ENCODE assay signal across 7 cellular contexts in genomic region chrX:24498975-24499374, GRCh38. TPM values are rescaled to one million over a fixed set of nuclear protein-coding genes. Genes with fewer than 3 reads are reported as not detected.
DNase-seq lines count a peak whose midpoint lies in the region; ATAC-seq and TF ChIP-seq lines count a peak whose summit lies in the region.

No MANE protein-coding gene starts in this region.

- H3K27me3 ChIP-seq in stomach = no peaks in the 10 kb centered on the region

- TF ChIP-seq POLR2A in stomach (IDR thresholded peaks at IDR 0.05) = no peak

- TF ChIP-seq CTCF in fibroblast of mammary gland (conservative IDR thresholded peaks at IDR 0.05; ENCODE audit: control insufficient read depth, insufficient read depth, low read depth, low read length) = peak; percentile 56
- peak in 5 of 7 experiments; percentile 25 to 71 (median 53) for TF ChIP-seq CTCF in stomach (IDR thresholded peaks at IDR 0.05)

- 15 to 35% (median 28%) methylated on average over 2 of the region's 2 CpGs for WGBS in stomach, 5 donors

- intact Hi-C loops in stomach (cut with DNase I; ENCODE audit: low total_unique reads) = no loop called here

- DNase-seq in GM03348 (ENCODE audit: low spot score) = peak; percentile 3
- DNase-seq in RPMI8226 = peak; percentile 49
- peak; percentile 22 for DNase-seq in fibroblast of mammary gland (ENCODE audit: low read depth)
- DNase-seq in stomach = no peak
- DNase-seq in NCI-H524 (lab: John Stamatoyannopoulos, UW) = no peak

- H3K36me3 ChIP-seq in stomach = peaks cover 0 to 5% (median 0%) of the 10 kb centered on the region in 4 donors

- no peaks in the 10 kb centered on the region for H3K9me3 ChIP-seq in stomach

- H3K4me3 ChIP-seq in fibroblast of mammary gland (ENCODE audit: control insufficient read depth, low read depth, low read length) = no peak overlapping the region
- no peak overlapping the region for H3K4me3 ChIP-seq in stomach

- H3K27ac ChIP-seq in stomach = peak overlapping the region in 3 of 5 donors; percentile 11 to 60 (median 33)

- ATAC-seq in GM21723 (IDR thresholded peaks at IDR 0.05; ENCODE audit: unreplicated experiment) (peak; percentile 77), HG03097 (IDR thresholded peaks at IDR 0.05; ENCODE audit: low FRiP score, unreplicated experiment) (no peak)

- no peak for TF ChIP-seq EP300 in stomach (IDR thresholded peaks at IDR 0.05)

- H3K4me1 ChIP-seq in stomach = peaks cover 0 to 19% (median 8%) of the 10 kb centered on the region in 4 donors

RNA-seq across cellular contexts. Expression of gene PDK3, which starts 33.9 kb away (rescaled TPM):
- 10 to 100 TPM in 3 of 5 donors, 1 to 10 TPM in 1, under 1 TPM in 1; 0.29 to 81.1 (median 22.0) TPM for total RNA-seq in stomach
- polyA plus RNA-seq in stomach = 1 to 10 TPM; 2.0 to 3.2 (median 2.3) TPM

Comparison
In these comparisons a context has a peak if more than half of its experiments do, and no peak if none do; other contexts are left out.
1. DNase-seq: peak in GM03348 (single experiment), RPMI8226 (single experiment) and fibroblast of mammary gland (single experiment); none in stomach (single experiment) and NCI-H524 (0 of 2).